In genomic region chr11:19723572-19724342, GRCh38 we compare ENCODE assay signal across 10 cellular contexts. TPM values are rescaled to one million over a fixed set of nuclear protein-coding genes. Genes with fewer than 3 reads are reported as not detected.
DNase-seq lines count a peak whose midpoint lies in the region; ATAC-seq, FAIRE-seq and TF ChIP-seq lines count a peak whose summit lies in the region.
"Had no signal": no experiment of that assay in that cellular context is flagged by ENCODE, and none has a peak within 500 bp of the region (broad histone marks: within the 10 kb centered on the region; RNA-seq: fewer than 3 reads in every experiment).

No MANE protein-coding gene starts in this region.

- 29% methylated on average over 5 of the region's 5 CpGs for WGBS in mesenchymal stem cell
- WGBS in trophoblast cell (ENCODE audit: extremely low coverage, insufficient coverage, insufficient read length) = no CpG with 5 or more reads among the region's 5 CpGs

- H3K27ac ChIP-seq in mesenchymal stem cell (ENCODE audit: low read length, poor library complexity, severe bottlenecking) = no peak overlapping the region
- no peak overlapping the region for H3K27ac ChIP-seq in trophoblast cell (ENCODE audit: low read depth, low read length)

- H3K4me2 ChIP-seq in mesenchymal stem cell (ENCODE audit: low read length, poor library complexity, severe bottlenecking) (no peak overlapping the region), trophoblast cell (ENCODE audit: low read length) (no peak overlapping the region)

- H3K18ac ChIP-seq in mesenchymal stem cell (ENCODE audit: low read depth in 1 of 2, low read length in 2 of 2) = peak overlapping the region in 1 of 2 experiments; percentile 54
- H3K18ac ChIP-seq in trophoblast cell (ENCODE audit: low read length) = no peak overlapping the region

- H3K79me2 ChIP-seq in trophoblast cell (ENCODE audit: control insufficient read depth, insufficient read depth, low read length, poor library complexity) = no peaks in the 10 kb centered on the region

- H4K8ac ChIP-seq in mesenchymal stem cell (ENCODE audit: low read length) = peak overlapping the region; percentile 86
- no peak overlapping the region for H4K8ac ChIP-seq in trophoblast cell (ENCODE audit: low read depth, low read length)

- no peak overlapping the region for H4K12ac ChIP-seq in trophoblast cell (ENCODE audit: low read depth, low read length)

- TF ChIP-seq CTCF in bronchial epithelial cell (IDR thresholded peaks at IDR 0.05; ENCODE audit: insufficient read depth, low read length, severe bottlenecking) = no peak
- TF ChIP-seq CTCF in GM13976 (IDR thresholded peaks at IDR 0.05; ENCODE audit: borderline replicate concordance, control extremely low read depth, extremely low read depth, insufficient read depth, missing control alignments) = no peak

- peaks cover 29% of the 10 kb centered on the region for H3K79me1 ChIP-seq in mesenchymal stem cell (replicated peaks; ENCODE audit: low read length, poor library complexity, severe bottlenecking)
- H3K79me1 ChIP-seq in trophoblast cell (ENCODE audit: low read length) = peaks cover 4% of the 10 kb centered on the region

- DNase-seq in AG08396 (ENCODE audit: low spot score) (peak; percentile 17), bronchial epithelial cell (ENCODE audit: low read depth) (peak; percentile 67), mesenchymal stem cell (peak; percentile 36), trophoblast cell (no peak), GM13976 (ENCODE audit: low spot score) (no peak), mucosa of gallbladder (ENCODE audit: low spot score) (no peak)
- DNase-seq: DND-41, naive B cell had no signal

- H3K4me3 ChIP-seq in bronchial epithelial cell (ENCODE audit: low read depth, low read length) = no peak overlapping the region
- no peak overlapping the region for H3K4me3 ChIP-seq in mesenchymal stem cell (ENCODE audit: insufficient read depth in 1 of 2, low read depth in 1 of 2, low read length in 2 of 2)
- no peak overlapping the region for H3K4me3 ChIP-seq in trophoblast cell (ENCODE audit: low read depth, low read length)

- H3K27me3 ChIP-seq in bronchial epithelial cell (ENCODE audit: control insufficient read depth, insufficient read depth, low read length) (peaks cover 1% of the 10 kb centered on the region), mesenchymal stem cell (ENCODE audit: control insufficient read depth in 1 of 2, insufficient read depth in 1 of 2, low read length in 2 of 2) (no peaks in the 10 kb centered on the region), trophoblast cell (ENCODE audit: insufficient read depth, low read length) (no peaks in the 10 kb centered on the region)

- H2BK12ac ChIP-seq in mesenchymal stem cell (ENCODE audit: low read length in 2 of 2) (no peak overlapping the region), trophoblast cell (ENCODE audit: low read length) (no peak overlapping the region)

- H3K9ac ChIP-seq in mesenchymal stem cell (ENCODE audit: low read length) = no peak overlapping the region
- H3K9ac ChIP-seq in trophoblast cell (ENCODE audit: low read length) = no peak overlapping the region

- peaks cover 21% of the 10 kb centered on the region for H3K4me1 ChIP-seq in mesenchymal stem cell (ENCODE audit: control insufficient read depth, insufficient read depth, low read depth, low read length)
- peaks cover 11 to 14% of the 10 kb centered on the region in 2 experiments for H3K4me1 ChIP-seq in trophoblast cell (ENCODE audit: control insufficient read depth in 1 of 2, insufficient read depth in 2 of 2, low read length in 2 of 2)

- H2AK5ac ChIP-seq in mesenchymal stem cell (ENCODE audit: low read length, severe bottlenecking) (no peak overlapping the region), trophoblast cell (ENCODE audit: low read length) (no peak overlapping the region)

- H2BK5ac ChIP-seq in mesenchymal stem cell (ENCODE audit: low read depth, low read length, poor library complexity, severe bottlenecking) (no peak overlapping the region), trophoblast cell (ENCODE audit: low read depth, low read length, poor library complexity) (no peak overlapping the region)

- ATAC-seq in SK-N-SH treated with all-trans-retinoic acid at 6 μM for 48 hours = peak; percentile 77
- no peak for ATAC-seq in HG02623 (IDR thresholded peaks at IDR 0.05; ENCODE audit: unreplicated experiment)

- no peak overlapping the region for H4K91ac ChIP-seq in mesenchymal stem cell (ENCODE audit: low read length)
- no peak overlapping the region for H4K91ac ChIP-seq in trophoblast cell (ENCODE audit: low read depth, low read length)

- H2BK120ac ChIP-seq in mesenchymal stem cell (ENCODE audit: low read depth, low read length) = no peak overlapping the region
- no peak overlapping the region for H2BK120ac ChIP-seq in trophoblast cell (ENCODE audit: insufficient read depth, low read length, poor library complexity)

- H3K9me3 ChIP-seq in mesenchymal stem cell (ENCODE audit: control insufficient read depth, low read length) (no peaks in the 10 kb centered on the region), trophoblast cell (ENCODE audit: insufficient read depth, low read depth, low read length) (no peaks in the 10 kb centered on the region)

- FAIRE-seq in bronchial epithelial cell (lab: Jason Lieb, UNC) = peak; percentile 64

- H2AFZ ChIP-seq in mesenchymal stem cell (ENCODE audit: low read depth, low read length) = no peak overlapping the region
- H2AFZ ChIP-seq in trophoblast cell (ENCODE audit: insufficient read depth, low read length, poor library complexity) = no peak overlapping the region

- H3K36me3 ChIP-seq in bronchial epithelial cell (ENCODE audit: control insufficient read depth, insufficient read depth, low read length) (no peaks in the 10 kb centered on the region), mesenchymal stem cell (ENCODE audit: control insufficient read depth in 1 of 2, insufficient read depth in 2 of 2, low read depth in 1 of 2, low read length in 2 of 2) (peaks cover 0 to 74% of the 10 kb centered on the region in 2 experiments), trophoblast cell (ENCODE audit: control insufficient read depth in 1 of 2, insufficient read depth in 2 of 2, low read length in 2 of 2) (no peaks in the 10 kb centered on the region)

- no peak overlapping the region for H3K23ac ChIP-seq in mesenchymal stem cell (ENCODE audit: low read length in 2 of 2)
- H3K23ac ChIP-seq in trophoblast cell (ENCODE audit: low read length) = no peak overlapping the region

- H3K4ac ChIP-seq in mesenchymal stem cell (ENCODE audit: low read depth in 1 of 2, low read length in 2 of 2) (no peak overlapping the region), trophoblast cell (ENCODE audit: low read depth, low read length) (no peak overlapping the region)

- no peak overlapping the region for H2BK15ac ChIP-seq in mesenchymal stem cell (ENCODE audit: low read depth, poor library complexity, severe bottlenecking)

- in situ Hi-C loops in GM13976 (cut with MboI; ENCODE audit: low sequenced_read_pairs, unreplicated experiment) = no loop called here

- no peak overlapping the region for H3K14ac ChIP-seq in mesenchymal stem cell (ENCODE audit: low read length in 2 of 2)
- no peak overlapping the region for H3K14ac ChIP-seq in trophoblast cell (ENCODE audit: low read length)

TF ChIP-seq in SK-N-SH treated with all-trans-retinoic acid at 6 μM for 48 hours, 23 proteins besides CTCF, POLR2A, EP300 and RAD21 (continues in another document):
- TF ChIP-seq PPARA (CRISPR knock-in tag; IDR thresholded peaks at IDR 0.05; ENCODE audit: borderline replicate concordance) (no peak), GLIS3 (CRISPR knock-in tag; IDR thresholded peaks at IDR 0.05) (no peak), ISL1 (CRISPR knock-in tag; IDR thresholded peaks at IDR 0.05) (no peak), OSR1 (CRISPR knock-in tag; IDR thresholded peaks at IDR 0.05) (no peak), SNAI2 (CRISPR knock-in tag; IDR thresholded peaks at IDR 0.05) (no peak), ARNTL (CRISPR knock-in tag; IDR thresholded peaks at IDR 0.05; ENCODE audit: borderline replicate concordance, low read depth) (no peak), ZNF8 (CRISPR knock-in tag; IDR thresholded peaks at IDR 0.05) (peak; percentile 42; the same call in 1 of the 2 replicates), RARB (CRISPR knock-in tag; IDR thresholded peaks at IDR 0.05) (peak; percentile 46; the same call in 1 of the 2 replicates), CSDC2 (CRISPR knock-in tag; IDR thresholded peaks at IDR 0.05) (no peak), TOX (CRISPR knock-in tag; IDR thresholded peaks at IDR 0.05; ENCODE audit: borderline replicate concordance) (no peak), ZFP3 (CRISPR knock-in tag; IDR thresholded peaks at IDR 0.05) (peak; percentile 63; the same call in 1 of the 2 replicates)
- TF ChIP-seq, protein P1, sequence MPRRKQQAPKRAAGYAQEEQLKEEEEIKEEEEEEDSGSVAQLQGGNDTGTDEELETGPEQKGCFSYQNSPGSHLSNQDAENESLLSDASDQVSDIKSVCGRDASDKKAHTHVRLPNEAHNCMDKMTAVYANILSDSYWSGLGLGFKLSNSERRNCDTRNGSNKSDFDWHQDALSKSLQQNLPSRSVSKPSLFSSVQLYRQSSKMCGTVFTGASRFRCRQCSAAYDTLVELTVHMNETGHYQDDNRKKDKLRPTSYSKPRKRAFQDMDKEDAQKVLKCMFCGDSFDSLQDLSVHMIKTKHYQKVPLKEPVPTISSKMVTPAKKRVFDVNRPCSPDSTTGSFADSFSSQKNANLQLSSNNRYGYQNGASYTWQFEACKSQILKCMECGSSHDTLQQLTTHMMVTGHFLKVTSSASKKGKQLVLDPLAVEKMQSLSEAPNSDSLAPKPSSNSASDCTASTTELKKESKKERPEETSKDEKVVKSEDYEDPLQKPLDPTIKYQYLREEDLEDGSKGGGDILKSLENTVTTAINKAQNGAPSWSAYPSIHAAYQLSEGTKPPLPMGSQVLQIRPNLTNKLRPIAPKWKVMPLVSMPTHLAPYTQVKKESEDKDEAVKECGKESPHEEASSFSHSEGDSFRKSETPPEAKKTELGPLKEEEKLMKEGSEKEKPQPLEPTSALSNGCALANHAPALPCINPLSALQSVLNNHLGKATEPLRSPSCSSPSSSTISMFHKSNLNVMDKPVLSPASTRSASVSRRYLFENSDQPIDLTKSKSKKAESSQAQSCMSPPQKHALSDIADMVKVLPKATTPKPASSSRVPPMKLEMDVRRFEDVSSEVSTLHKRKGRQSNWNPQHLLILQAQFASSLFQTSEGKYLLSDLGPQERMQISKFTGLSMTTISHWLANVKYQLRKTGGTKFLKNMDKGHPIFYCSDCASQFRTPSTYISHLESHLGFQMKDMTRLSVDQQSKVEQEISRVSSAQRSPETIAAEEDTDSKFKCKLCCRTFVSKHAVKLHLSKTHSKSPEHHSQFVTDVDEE (CRISPR knock-in tag; IDR thresholded peaks at IDR 0.05) = peak; percentile 93

RNA-seq across cellular contexts. Expression of gene NAV2, which starts 11.1 kb away (rescaled TPM):
- total RNA-seq in bronchial epithelial cell (11.1 and 14.1 TPM in 2 replicates), mucosa of gallbladder (5.3 TPM)
- polyA plus RNA-seq in mesenchymal stem cell (2013, experiment 1 of 2) = 3.2 TPM
- 3.0 TPM for polyA plus RNA-seq in mesenchymal stem cell (2013, experiment 2 of 2)
- 36.1 and 37.2 TPM in 2 replicates for polyA plus RNA-seq in trophoblast cell (2013)

Comparison
In these comparisons a context has a peak if more than half of its experiments do, and no peak if none do; other contexts are left out.
1. DNase-seq: peak in AG08396 (single experiment), bronchial epithelial cell (single experiment) and mesenchymal stem cell (single experiment); none in trophoblast cell (0 of 2), GM13976 (single experiment) and mucosa of gallbladder (single experiment).